Comparison of ENCODE assay signal across 27 cellular contexts in the genomic region with DNA sequence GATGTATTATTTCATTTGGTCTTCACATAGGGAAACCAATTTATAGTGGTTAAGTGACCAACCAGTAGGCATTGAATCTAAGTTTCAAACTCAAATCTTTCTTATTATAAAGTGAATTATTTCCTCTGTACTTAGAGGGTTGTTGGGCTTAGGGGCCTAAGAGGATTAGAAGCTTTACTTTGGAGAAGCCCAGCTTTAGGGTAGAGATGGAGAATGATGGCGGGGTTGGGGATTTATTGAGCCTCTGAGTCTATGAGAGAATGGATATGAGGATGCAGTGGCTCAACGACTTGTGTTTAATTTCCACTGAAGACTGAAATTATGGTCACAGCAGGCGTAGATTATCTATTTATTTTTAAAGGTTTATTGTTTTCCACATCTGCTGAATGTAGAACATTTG. TPM values are rescaled to one million over a fixed set of nuclear protein-coding genes. Genes with fewer than 3 reads are reported as not detected.
"Had no signal": no experiment of that assay in that cellular context is flagged by ENCODE, and none has a peak within 500 bp of the region (broad histone marks: within the 10 kb centered on the region; RNA-seq: fewer than 3 reads in every experiment).

No MANE protein-coding gene starts in this region.

- H3K27me3 ChIP-seq: breast epithelium, MG63 had no signal

- H3K36me3 ChIP-seq: breast epithelium, MG63 had no signal

- H3K9me3 ChIP-seq: breast epithelium had no signal

- H3K27ac ChIP-seq: KMS-11 had no signal

- DNase-seq: activated B cell treated with CpG ODN at 0.5 μM for 24 hours; activated CD4-positive, alpha-beta T cell treated with anti-CD3 and anti-CD28 coated beads for 1 hour; activated CD4-positive, alpha-beta T cell treated with anti-CD3 and anti-CD28 coated beads, Interleukin-2, amount 10 ng/mL, durations not matched to agents 24 days and 14 days; activated CD4-positive, alpha-beta T cell treated with anti-CD3 and anti-CD28 coated beads, Interleukin-2, amount 50 U/mL, for 48 hours; activated CD8-positive, alpha-beta memory T cell treated with anti-CD3 and anti-CD28 coated beads for 24 hours; activated gamma-delta T cell treated with Interleukin-2 at 50 U/mL for 16 hours; activated naive CD4-positive, alpha-beta T cell treated with anti-CD3 and anti-CD28 coated beads, Interleukin-2, amount 10 ng/mL, durations not matched to agents 7 days and 5 days; activated naive CD8-positive, alpha-beta T cell treated with anti-CD3 and anti-CD28 coated beads for 36 hours; anterior cingulate cortex; caudate nucleus; MG63; MV-4-11; NCI-H1092 treated with DMSO at 0.1 percent for 48 hours; NCI-H1417 treated with DMSO at 0.1 percent for 48 hours; NCI-H1694; NCI-H2029 treated with DMSO at 0.1 percent for 48 hours; NCI-H345; NCI-H510A treated with DMSO at 0.1 percent for 48 hours; NCI-H774; PC-3; SIG-M5; T-helper 17 cell; T-helper 9 cell had no signal

- H3K4me3 Mint-ChIP-seq: activated B cell treated with CpG ODN at 0.5 μM for 24 hours; activated CD4-positive, alpha-beta T cell treated with anti-CD3 and anti-CD28 coated beads, Interleukin-2, amount 10 ng/mL, durations not matched to agents 24 days and 14 days; activated naive CD4-positive, alpha-beta T cell treated with anti-CD3 and anti-CD28 coated beads, Interleukin-2, amount 10 ng/mL, durations not matched to agents 7 days and 5 days; activated naive CD8-positive, alpha-beta T cell treated with anti-CD3 and anti-CD28 coated beads for 36 hours; activated T-helper 17 cell treated with anti-CD3 and anti-CD28 coated beads, Interleukin-2, amount 50 U/mL, for 72 hours; T-helper 17 cell had no signal

- H3K4me3 ChIP-seq: breast epithelium, MG63 had no signal

- H3K36me3 Mint-ChIP-seq: activated naive CD4-positive, alpha-beta T cell treated with anti-CD3 and anti-CD28 coated beads, Interleukin-2, amount 10 ng/mL, durations not matched to agents 7 days and 5 days had no signal

- H3K27me3 Mint-ChIP-seq: activated B cell treated with CpG ODN at 0.5 μM for 24 hours; activated CD4-positive, alpha-beta T cell treated with anti-CD3 and anti-CD28 coated beads, Interleukin-2, amount 10 ng/mL, durations not matched to agents 24 days and 14 days; activated naive CD8-positive, alpha-beta T cell treated with anti-CD3 and anti-CD28 coated beads for 36 hours; activated T-helper 17 cell treated with anti-CD3 and anti-CD28 coated beads, Interleukin-2, amount 50 U/mL, for 72 hours had no signal

- H3K4me1 Mint-ChIP-seq: activated B cell treated with CpG ODN at 0.5 μM for 24 hours; activated CD4-positive, alpha-beta T cell treated with anti-CD3 and anti-CD28 coated beads, Interleukin-2, amount 10 ng/mL, durations not matched to agents 24 days and 14 days; activated naive CD4-positive, alpha-beta T cell treated with anti-CD3 and anti-CD28 coated beads, Interleukin-2, amount 10 ng/mL, durations not matched to agents 7 days and 5 days; activated naive CD8-positive, alpha-beta T cell treated with anti-CD3 and anti-CD28 coated beads for 36 hours; activated T-helper 17 cell treated with anti-CD3 and anti-CD28 coated beads, Interleukin-2, amount 50 U/mL, for 72 hours had no signal

- ATAC-seq: activated T-helper 17 cell treated with anti-CD3 and anti-CD28 coated beads, Interleukin-2, amount 50 U/mL, for 72 hours; PC-3; T-helper 17 cell had no signal

- H3K27ac Mint-ChIP-seq: activated B cell treated with CpG ODN at 0.5 μM for 24 hours; activated CD4-positive, alpha-beta T cell treated with anti-CD3 and anti-CD28 coated beads, Interleukin-2, amount 10 ng/mL, durations not matched to agents 24 days and 14 days; activated naive CD4-positive, alpha-beta T cell treated with anti-CD3 and anti-CD28 coated beads, Interleukin-2, amount 10 ng/mL, durations not matched to agents 7 days and 5 days; activated naive CD8-positive, alpha-beta T cell treated with anti-CD3 and anti-CD28 coated beads for 36 hours; activated T-helper 17 cell treated with anti-CD3 and anti-CD28 coated beads, Interleukin-2, amount 50 U/mL, for 72 hours; T-helper 17 cell had no signal

- H3K9ac ChIP-seq: KMS-11 had no signal

- H3K4me2 ChIP-seq: KMS-11 had no signal

- H3K9me3 Mint-ChIP-seq: activated B cell treated with CpG ODN at 0.5 μM for 24 hours; activated CD4-positive, alpha-beta T cell treated with anti-CD3 and anti-CD28 coated beads, Interleukin-2, amount 10 ng/mL, durations not matched to agents 24 days and 14 days; activated naive CD4-positive, alpha-beta T cell treated with anti-CD3 and anti-CD28 coated beads, Interleukin-2, amount 10 ng/mL, durations not matched to agents 7 days and 5 days; activated naive CD8-positive, alpha-beta T cell treated with anti-CD3 and anti-CD28 coated beads for 36 hours; activated T-helper 17 cell treated with anti-CD3 and anti-CD28 coated beads, Interleukin-2, amount 50 U/mL, for 72 hours had no signal

RNA-seq across cellular contexts. Expression of gene CHRDL2, which starts 55.5 kb away (rescaled TPM):
- total RNA-seq: activated B cell treated with CpG ODN at 0.5 μM for 24 hours; activated CD4-positive, alpha-beta T cell treated with anti-CD3 and anti-CD28 coated beads, Interleukin-2, amount 10 ng/mL, durations not matched to agents 24 days and 14 days; activated naive CD8-positive, alpha-beta T cell treated with anti-CD3 and anti-CD28 coated beads for 36 hours; activated T-helper 17 cell treated with anti-CD3 and anti-CD28 coated beads, Interleukin-2, amount 50 U/mL, for 72 hours; cerebellum; PC-3; T-helper 17 cell had no signal
